ENCODE assay signal across 16 cellular contexts in genomic region chr5:95864456-95864855, GRCh38.
"Had no signal": no experiment of that assay in that cellular context is flagged by ENCODE, and none has a peak within 500 bp of the region (broad histone marks: within the 10 kb centered on the region; RNA-seq: fewer than 3 reads in every experiment).

No MANE protein-coding gene starts in this region.

- H3K4me3 ChIP-seq: heart left ventricle, prostate gland, testis had no signal

- H3K27ac ChIP-seq: brain microvascular endothelial cell, testis had no signal

- H3K27me3 ChIP-seq: brain microvascular endothelial cell, esophagus squamous epithelium, heart left ventricle, testis had no signal

- H3K36me3 ChIP-seq: brain microvascular endothelial cell, esophagus squamous epithelium, heart left ventricle, prostate gland had no signal

- DNase-seq: activated B cell treated with CpG ODN at 0.5 μM for 24 hours; activated CD4-positive, alpha-beta T cell treated with anti-CD3 and anti-CD28 coated beads, Interleukin-2, amount 10 ng/mL, durations not matched to agents 7 days and 5 days; activated effector memory CD4-positive, alpha-beta T cell treated with Interleukin-2 at 50 U/mL for 16 hours; activated T-cell treated with anti-CD3 and anti-CD28 coated beads, Interleukin-2, amount 50 U/mL, for 1 hour; brain microvascular endothelial cell; esophagus squamous epithelium; foreskin melanocyte; heart left ventricle; mammary epithelial cell; natural killer cell; nucleus accumbens; stimulated activated CD4-positive, alpha-beta T cell treated with anti-CD3 and anti-CD28 coated beads, Interleukin-2, amount 100 ng/mL, for 48 hours; stimulated activated CD8-positive, alpha-beta memory T cell treated with anti-CD3 and anti-CD28 coated beads, Interleukin-4, amount 100 ng/mL, for 48 hours; T-helper 17 cell; testis had no signal

- H3K9me3 ChIP-seq: esophagus squamous epithelium, heart left ventricle, prostate gland, testis had no signal
